In the genomic region with DNA sequence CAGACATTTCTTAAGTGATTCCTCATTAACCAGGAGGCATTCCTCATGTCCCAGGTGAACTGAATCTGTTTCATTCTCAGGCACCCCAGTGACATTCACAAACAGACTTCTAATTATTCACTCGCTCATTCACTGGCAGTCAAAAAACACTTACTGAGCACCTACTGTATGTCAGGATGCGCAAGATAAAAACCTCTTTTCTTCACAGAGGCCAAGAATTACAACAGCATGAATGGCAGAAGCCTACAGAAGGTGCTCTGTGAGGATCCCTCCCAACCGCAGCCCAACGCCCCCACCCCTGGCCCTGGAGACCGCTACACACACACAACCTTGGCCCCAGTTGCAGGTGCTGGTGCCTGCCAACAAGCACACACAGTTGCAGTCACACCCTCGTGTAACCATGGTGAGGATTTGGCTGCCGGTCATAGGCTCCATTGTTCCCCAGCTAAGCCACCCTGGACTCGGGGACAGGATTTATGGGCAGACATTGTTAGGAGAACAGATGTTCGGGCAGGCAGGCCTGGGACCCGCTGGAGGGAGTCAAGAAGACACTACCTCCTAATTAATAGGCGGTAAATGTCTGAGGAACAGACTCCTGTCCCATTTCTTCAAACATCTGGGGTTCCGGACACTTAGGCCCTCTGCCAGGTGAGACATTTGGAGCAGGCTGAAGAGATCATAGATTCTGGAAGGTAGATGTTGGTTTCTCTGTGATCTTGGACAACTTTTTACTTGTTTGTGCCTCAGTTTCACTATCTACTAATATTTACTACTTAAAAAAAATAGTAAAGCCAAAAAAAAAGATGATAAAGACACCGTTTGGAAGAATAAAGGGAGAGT, we compare ENCODE assay signal across 9 cellular contexts. TPM values are rescaled to one million over a fixed set of nuclear protein-coding genes. Genes with fewer than 3 reads are reported as not detected.
DNase-seq lines count a peak whose midpoint lies in the region; ATAC-seq and TF ChIP-seq lines count a peak whose summit lies in the region.
"Had no signal": no experiment of that assay in that cellular context is flagged by ENCODE, and none has a peak within 500 bp of the region (broad histone marks: within the 10 kb centered on the region; RNA-seq: fewer than 3 reads in every experiment).

No MANE protein-coding gene starts in this region.

- no peaks in the 10 kb centered on the region for H3K9me3 Mint-ChIP-seq in neural progenitor cell
- H3K9me3 Mint-ChIP-seq in CD8-positive, alpha-beta memory T cell = no peaks in the 10 kb centered on the region
- H3K9me3 Mint-ChIP-seq: stimulated activated naive CD8-positive, alpha-beta T cell treated with anti-CD3 and anti-CD28 coated beads, Interleukin-15, Interleukin-2, amounts not matched to agents 100 ng/mL and 50 ng/mL, for 24 hours had no signal

- H4K20me1 ChIP-seq in neural progenitor cell (ENCODE audit: low read depth) = no peaks in the 10 kb centered on the region

- POLR2A ChIA-PET in CD8-positive, alpha-beta memory T cell (lab: Charles Lee) = no interaction called here

- H2AFZ ChIP-seq in neural progenitor cell (replicated peaks) = no peak overlapping the region

- peak; percentile 97 for DNase-seq in DMS153 (lab: John Stamatoyannopoulos, UW)
- peak; percentile 92 for DNase-seq in NCI-H510A treated with DMSO at 0.1 percent for 48 hours (lab: John Stamatoyannopoulos, UW)
- DNase-seq in epithelial cell of esophagus (ENCODE audit: low read depth) = peak; percentile 46
- DNase-seq in neural progenitor cell (ENCODE audit: low spot score) = peak; percentile 93
- no peak for DNase-seq in stimulated activated naive CD8-positive, alpha-beta T cell treated with anti-CD3 and anti-CD28 coated beads, Interleukin-15, Interleukin-2, amounts not matched to agents 100 U/mL and 50 U/mL, for 24 hours
- DNase-seq in CD8-positive, alpha-beta memory T cell = no peak
- DNase-seq in kidney glomerular epithelial cell (lab: John Stamatoyannopoulos, UW) = no peak

- H3F3A ChIP-seq in neural progenitor cell (ENCODE audit: low read depth) = peaks cover 61% of the 10 kb centered on the region

- peaks cover 3% of the 10 kb centered on the region for H3K36me3 Mint-ChIP-seq in neural progenitor cell
- no peaks in the 10 kb centered on the region for H3K36me3 Mint-ChIP-seq in CD8-positive, alpha-beta memory T cell

- H3K27ac Mint-ChIP-seq in neural progenitor cell = peak overlapping the region; percentile 96
- no peak overlapping the region for H3K27ac Mint-ChIP-seq in CD8-positive, alpha-beta memory T cell
- H3K27ac Mint-ChIP-seq: stimulated activated naive CD8-positive, alpha-beta T cell treated with anti-CD3 and anti-CD28 coated beads, Interleukin-15, Interleukin-2, amounts not matched to agents 100 ng/mL and 50 ng/mL, for 24 hours had no signal

- no peaks in the 10 kb centered on the region for H3K9me3 ChIP-seq in neural progenitor cell (ENCODE audit: low read depth)
- no peaks in the 10 kb centered on the region for H3K9me3 ChIP-seq in CD8-positive, alpha-beta memory T cell (ENCODE audit: low read length)

- peak overlapping the region; percentile 76 for H3K4me2 ChIP-seq in neural progenitor cell

- H3K4me3 Mint-ChIP-seq in neural progenitor cell = peak overlapping the region; percentile 20
- no peak overlapping the region for H3K4me3 Mint-ChIP-seq in CD8-positive, alpha-beta memory T cell
- H3K4me3 Mint-ChIP-seq: stimulated activated naive CD8-positive, alpha-beta T cell treated with anti-CD3 and anti-CD28 coated beads, Interleukin-15, Interleukin-2, amounts not matched to agents 100 ng/mL and 50 ng/mL, for 24 hours had no signal

- no peak overlapping the region for H3K4me3 ChIP-seq in epithelial cell of esophagus (ENCODE audit: low read length)
- peak overlapping the region; percentile 18 for H3K4me3 ChIP-seq in neural progenitor cell
- H3K4me3 ChIP-seq in CD8-positive, alpha-beta memory T cell (ENCODE audit: low read length) = no peak overlapping the region

- H3K27me3 Mint-ChIP-seq in neural progenitor cell (ENCODE audit: insufficient read depth, low read depth) = peaks cover 16% of the 10 kb centered on the region
- H3K27me3 Mint-ChIP-seq in CD8-positive, alpha-beta memory T cell = no peaks in the 10 kb centered on the region

- peaks cover 86% of the 10 kb centered on the region for H3K4me1 Mint-ChIP-seq in neural progenitor cell
- no peaks in the 10 kb centered on the region for H3K4me1 Mint-ChIP-seq in CD8-positive, alpha-beta memory T cell

- no peaks in the 10 kb centered on the region for H3K27me3 ChIP-seq in neural progenitor cell
- H3K27me3 ChIP-seq in CD8-positive, alpha-beta memory T cell (ENCODE audit: insufficient read depth, low read length, poor library complexity, severe bottlenecking) = no peaks in the 10 kb centered on the region

- no peaks in the 10 kb centered on the region for H3K36me3 ChIP-seq in neural progenitor cell
- H3K36me3 ChIP-seq in CD8-positive, alpha-beta memory T cell (ENCODE audit: insufficient read depth, low read length) = no peaks in the 10 kb centered on the region

- H3K27ac ChIP-seq in neural progenitor cell = peak overlapping the region; percentile 81
- H3K27ac ChIP-seq in CD8-positive, alpha-beta memory T cell (ENCODE audit: low read depth, low read length) = no peak overlapping the region

- CTCF ChIA-PET in CD8-positive, alpha-beta memory T cell (lab: Charles Lee) = no interaction called here

- no peak overlapping the region for H3K9ac ChIP-seq in neural progenitor cell

- ATAC-seq in stimulated activated naive CD8-positive, alpha-beta T cell treated with anti-CD3 and anti-CD28 coated beads, Interleukin-15, Interleukin-2, amounts not matched to agents 100 U/mL and 50 U/mL, for 24 hours = no peak
- no peak for ATAC-seq in HG03159 (IDR thresholded peaks at IDR 0.05; ENCODE audit: unreplicated experiment)

- H3K4me1 ChIP-seq in neural progenitor cell = peaks cover 70% of the 10 kb centered on the region
- H3K4me1 ChIP-seq in CD8-positive, alpha-beta memory T cell (ENCODE audit: insufficient read depth, low read length) = no peaks in the 10 kb centered on the region

- peaks cover 11% of the 10 kb centered on the region for H3K79me2 ChIP-seq in neural progenitor cell (ENCODE audit: low read depth)

- TF ChIP-seq CTCF in epithelial cell of esophagus (IDR thresholded peaks at IDR 0.05; ENCODE audit: insufficient read depth, low read depth, low read length, missing control alignments) = no peak
- no peak for TF ChIP-seq CTCF in neural progenitor cell (IDR thresholded peaks at IDR 0.05)

RNA-seq across cellular contexts. Expression of a gene that starts 43.2 kb away (rescaled TPM):
- 8.8 and 14.7 TPM in 2 replicates for total RNA-seq in neural progenitor cell (ENCODE audit: low replicate concordance)
- total RNA-seq in CD8-positive, alpha-beta memory T cell = under 1 TPM; 0.33 to 0.73 TPM
- polyA plus RNA-seq in CD8-positive, alpha-beta memory T cell = not detected

Comparison
In these comparisons a context has a peak if more than half of its experiments do, and no peak if none do; other contexts are left out.
1. DNase-seq: peak in DMS153 (single experiment), NCI-H510A treated with DMSO at 0.1 percent for 48 hours (single experiment), epithelial cell of esophagus (single experiment) and neural progenitor cell (single experiment); none in stimulated activated naive CD8-positive, alpha-beta T cell treated with anti-CD3 and anti-CD28 coated beads, Interleukin-15, Interleukin-2, amounts not matched to agents 100 U/mL and 50 U/mL, for 24 hours (single experiment), CD8-positive, alpha-beta memory T cell (0 of 5) and kidney glomerular epithelial cell (single experiment).